11 cellular contexts compared by ENCODE assay signal in genomic region chr7:151225948-151226510, GRCh38. TPM values are rescaled to one million over a fixed set of nuclear protein-coding genes. Genes with fewer than 3 reads are reported as not detected.
DNase-seq lines count a peak whose midpoint lies in the region; ATAC-seq, FAIRE-seq and TF ChIP-seq lines count a peak whose summit lies in the region.
"Had no signal": no experiment of that assay in that cellular context is flagged by ENCODE, and none has a peak within 500 bp of the region (broad histone marks: within the 10 kb centered on the region; RNA-seq: fewer than 3 reads in every experiment).

No MANE protein-coding gene starts in this region.

- no peak for FAIRE-seq in HepG2 (lab: Jason Lieb, UNC)

- H3K27ac Mint-ChIP-seq in activated T-cell treated with anti-CD3 and anti-CD28 coated beads, Interleukin-2, amount 50 U/mL, for 72 hours, result peak overlapping the region; percentile 97
- peak overlapping the region; percentile 99 for H3K27ac Mint-ChIP-seq in activated naive CD8-positive, alpha-beta T cell

- peak overlapping the region; percentile 71; the same call in 1 of the 2 replicates for H3K9ac ChIP-seq in HepG2 (ENCODE audit: insufficient read depth, low read depth, low read length)

- H2AFZ ChIP-seq in HepG2 (ENCODE audit: low read length), result no peak overlapping the region

- intact Hi-C loops in HepG2 (cut with micrococcal nuclease; ENCODE audit: unreplicated experiment), result no loop called here
- intact Hi-C loops in tibial artery (cut with DNase I; ENCODE audit: low total_unique reads), result no loop called here

- POLR2A ChIA-PET in HepG2 (lab: Yijun Ruan, JAX), result no interaction called here

- no peak overlapping the region for H3K27ac ChIP-seq in HepG2 (ENCODE audit: extremely low read length, insufficient read depth, low read length)
- H3K27ac ChIP-seq in tibial artery, result peak overlapping the region; percentile 73 to 91

- TF ChIP-seq CTCF in HepG2 (CRISPR knock-in tag; IDR thresholded peaks at IDR 0.05), result no peak
- no peak for TF ChIP-seq CTCF in tibial artery (IDR thresholded peaks at IDR 0.05)

- no peak for TF ChIP-seq RAD21 in HepG2 (CRISPR knock-in tag; IDR thresholded peaks at IDR 0.05)

- no TSS peak for BruUV-seq in HepG2 (replicated peaks; lab: Mats Ljungman, UMichigan)

- H3K36me3 Mint-ChIP-seq in activated T-cell treated with anti-CD3 and anti-CD28 coated beads, Interleukin-2, amount 50 U/mL, for 72 hours (ENCODE audit: insufficient read depth in 2 of 2), result peaks cover 13 to 19% of the 10 kb centered on the region in 2 donors
- peaks cover 20% of the 10 kb centered on the region for H3K36me3 Mint-ChIP-seq in activated naive CD8-positive, alpha-beta T cell

- peak overlapping the region; percentile 80 for H3K4me2 ChIP-seq in HepG2 (ENCODE audit: low read depth, low read length)

- H4K20me1 ChIP-seq in HepG2 (ENCODE audit: insufficient read depth, low read length), result no peaks in the 10 kb centered on the region

- H3K36me3 ChIP-seq in HepG2 (replicated peaks in 1 of 2; ENCODE audit: control insufficient read depth in 1 of 2, insufficient read depth in 2 of 2, low read length in 2 of 2) (peaks cover 19 to 35% of the 10 kb centered on the region in 2 experiments; a peak in 4 of 5 replicates), tibial artery (peaks cover 26 to 41% (median 40%) of the 10 kb centered on the region in 3 donors)

- H3K4me3 Mint-ChIP-seq in activated T-cell treated with anti-CD3 and anti-CD28 coated beads, Interleukin-2, amount 50 U/mL, for 72 hours, result peak overlapping the region; percentile 97 to 99
- peak overlapping the region; percentile 100 for H3K4me3 Mint-ChIP-seq in activated naive CD8-positive, alpha-beta T cell

- H3K4me3 ChIP-seq in HepG2 (replicated peaks in 1 of 3; ENCODE audit: insufficient read depth in 1 of 3, low read depth in 2 of 3, low read length in 3 of 3) (peak overlapping the region; percentile 76 to 91 (median 86)), tibial artery (peak overlapping the region; percentile 83 to 89)

- H3K4me1 ChIP-seq in HepG2 (ENCODE audit: insufficient read depth, low read length) (peaks cover 23% of the 10 kb centered on the region), tibial artery (peaks cover 4 to 26% (median 18%) of the 10 kb centered on the region in 4 donors)

- 53% methylated on average over 8 of the region's 8 CpGs for WGBS in HepG2 (ENCODE audit: low lambda C conversion rate)

- TF ChIP-seq POLR2A in HepG2 (IDR thresholded peaks at IDR 0.05; ENCODE audit: insufficient read depth in 1 of 2, low read depth in 2 of 2, low read length in 2 of 2), result no peak

- peaks cover 16% of the 10 kb centered on the region for H3K79me2 ChIP-seq in HepG2 (ENCODE audit: insufficient read depth, low read length)

- no peak for DNase-seq in activated T-cell treated with anti-CD3 and anti-CD28 coated beads, Interleukin-2, amount 50 U/mL, for 72 hours
- no peak for DNase-seq in activated T-cell treated with anti-CD3 and anti-CD28 coated beads, Interleukin-2, amount 50 U/mL, for 1 hour
- DNase-seq in HepG2 (ENCODE audit: low spot score) (no peak), tibial artery (peak in 1 of 2 donors; percentile 55), NCI-H1436 (lab: John Stamatoyannopoulos, UW) (no peak), AG08396 (ENCODE audit: low spot score) (no peak)
- DNase-seq: GF-D8, kidney glomerular epithelial cell, NCI-H524 had no signal

- in situ Hi-C loops in HepG2 (cut with HindIII; ENCODE audit: extremely low pct_ligation_motif_present, low pct_unique_long_range_greater_than_20kb), result no loop called here

- TF ChIP-seq EP300 in HepG2 (IDR thresholded peaks at IDR 0.05; ENCODE audit: low read depth in 2 of 2, low read length in 2 of 2) (no peak), HepG2 (CRISPR knock-in tag; IDR thresholded peaks at IDR 0.05; ENCODE audit: borderline replicate concordance) (no peak)

- no peaks in the 10 kb centered on the region for H3K9me3 Mint-ChIP-seq in activated T-cell treated with anti-CD3 and anti-CD28 coated beads, Interleukin-2, amount 50 U/mL, for 72 hours
- no peaks in the 10 kb centered on the region for H3K9me3 Mint-ChIP-seq in activated naive CD8-positive, alpha-beta T cell (ENCODE audit: low read depth)

- peaks cover 36% of the 10 kb centered on the region for H3K4me1 Mint-ChIP-seq in activated T-cell treated with anti-CD3 and anti-CD28 coated beads, Interleukin-2, amount 50 U/mL, for 72 hours (ENCODE audit: low read depth)
- peaks cover 40% of the 10 kb centered on the region for H3K4me1 Mint-ChIP-seq in activated naive CD8-positive, alpha-beta T cell (ENCODE audit: low read depth)

- H3K27me3 Mint-ChIP-seq in activated T-cell treated with anti-CD3 and anti-CD28 coated beads, Interleukin-2, amount 50 U/mL, for 72 hours (ENCODE audit: low read depth), result no peaks in the 10 kb centered on the region
- H3K27me3 Mint-ChIP-seq in activated naive CD8-positive, alpha-beta T cell, result no peaks in the 10 kb centered on the region

- ATAC-seq in activated T-cell treated with anti-CD3 and anti-CD28 coated beads, Interleukin-2, amount 50 U/mL, for 72 hours (replicated peaks in 1 of 2), result no peak
- no peak for ATAC-seq in HepG2
- ATAC-seq in HG03175 (IDR thresholded peaks at IDR 0.05; ENCODE audit: unreplicated experiment), result no peak

- H3K9me3 ChIP-seq in HepG2 (ENCODE audit: low read length) (no peaks in the 10 kb centered on the region), tibial artery (no peaks in the 10 kb centered on the region)

- H3K27me3 ChIP-seq in HepG2 (ENCODE audit: control insufficient read depth in 1 of 2, insufficient read depth in 2 of 2, low read length in 2 of 2) (no peaks in the 10 kb centered on the region), tibial artery (no peaks in the 10 kb centered on the region)

- CTCF ChIA-PET in HepG2 (lab: Yijun Ruan, JAX; ENCODE audit: low intra/inter-chr PET ratio, low total read pairs), result no interaction called here

RNA-seq across cellular contexts. Expression of gene ABCF2, which starts 1.0 kb away (rescaled TPM):
- 10 to 100 TPM; 29.7 to 31.9 TPM for total RNA-seq in activated T-cell treated with anti-CD3 and anti-CD28 coated beads, Interleukin-2, amount 50 U/mL, for 72 hours
- 42.5 and 43.0 TPM in 2 replicates for total RNA-seq in HepG2 (2016; rRNA removed; fragmentation: Illumina TruSeq; extraction: Trizol)
- 7.5 and 8.4 TPM in 2 replicates for total RNA-seq in HepG2 (2016; cell fraction: cytosol; rRNA removed; fragmentation: Illumina TruSeq; extraction: Trizol; ENCODE audit: low read depth)
- total RNA-seq in HepG2 (2016; cell fraction: insoluble cytoplasmic fraction; rRNA removed; fragmentation: Illumina TruSeq; extraction: Trizol), result 41.2 and 42.3 TPM in 2 replicates
- total RNA-seq in HepG2 (2016; cell fraction: membrane; rRNA removed; fragmentation: Illumina TruSeq; extraction: Trizol), result 21.7 and 24.5 TPM in 2 replicates
- 22.4 and 24.6 TPM in 2 replicates for total RNA-seq in HepG2 (2016; cell fraction: nucleus; rRNA removed; fragmentation: Illumina TruSeq; extraction: Trizol)
- 16.3 and 18.5 TPM in 2 replicates for polyA plus RNA-seq in HepG2 (2011; rRNA removed)
- 19.7 and 19.8 TPM in 2 replicates for polyA plus RNA-seq in HepG2 (2011; cell fraction: cytosol; rRNA removed)
- polyA plus RNA-seq in HepG2 (2011; cell fraction: nucleus; rRNA removed), result 20.0 and 25.1 TPM in 2 replicates
- polyA plus RNA-seq in HepG2 (2012), result 12.8 and 19.4 TPM in 2 replicates
- polyA plus RNA-seq in HepG2 (2016; cell fraction: cytosol; fragmentation: Illumina TruSeq; extraction: Trizol; ENCODE audit: low read depth), result 5.7 and 6.2 TPM in 2 replicates
- polyA plus RNA-seq in HepG2 (2016; cell fraction: insoluble cytoplasmic fraction; fragmentation: Illumina TruSeq; extraction: Trizol; ENCODE audit: low read depth), result 26.4 and 36.5 TPM in 2 replicates
- polyA plus RNA-seq in HepG2 (2016; cell fraction: membrane; fragmentation: Illumina TruSeq; extraction: Trizol; ENCODE audit: low read depth), result 12.8 and 14.1 TPM in 2 replicates
- polyA plus RNA-seq in HepG2 (2016; cell fraction: nucleus; fragmentation: Illumina TruSeq; extraction: Trizol; ENCODE audit: insufficient read depth, low read depth), result 33.8 and 36.4 TPM in 2 replicates
- polyA minus RNA-seq in HepG2 (2011; rRNA and poly(A)+ RNA removed; ENCODE audit: low replicate concordance), result 23.8 and 78.9 TPM in 2 replicates
- polyA minus RNA-seq in HepG2 (2011; cell fraction: cytosol; rRNA and poly(A)+ RNA removed), result 9.2 and 9.3 TPM in 2 replicates
- polyA minus RNA-seq in HepG2 (2011; cell fraction: nucleus; rRNA and poly(A)+ RNA removed), result 13.9 and 19.9 TPM in 2 replicates

RNA-seq across cellular contexts. Expression of gene CHPF2, which starts 6.3 kb away (rescaled TPM):
- total RNA-seq in activated T-cell treated with anti-CD3 and anti-CD28 coated beads, Interleukin-2, amount 50 U/mL, for 72 hours, result 10 to 100 TPM; 30.3 to 42.1 TPM
- total RNA-seq in HepG2 (2016; rRNA removed; fragmentation: Illumina TruSeq; extraction: Trizol), result 10.2 and 21.5 TPM in 2 replicates
- 1.7 and 2.5 TPM in 2 replicates for total RNA-seq in HepG2 (2016; cell fraction: cytosol; rRNA removed; fragmentation: Illumina TruSeq; extraction: Trizol; ENCODE audit: low read depth)
- 9.4 and 21.0 TPM in 2 replicates for total RNA-seq in HepG2 (2016; cell fraction: insoluble cytoplasmic fraction; rRNA removed; fragmentation: Illumina TruSeq; extraction: Trizol)
- 5.8 and 7.3 TPM in 2 replicates for total RNA-seq in HepG2 (2016; cell fraction: membrane; rRNA removed; fragmentation: Illumina TruSeq; extraction: Trizol)
- 26.3 and 31.0 TPM in 2 replicates for total RNA-seq in HepG2 (2016; cell fraction: nucleus; rRNA removed; fragmentation: Illumina TruSeq; extraction: Trizol)
- polyA plus RNA-seq in HepG2 (2011; rRNA removed), result 15.4 and 22.5 TPM in 2 replicates
- 13.1 and 17.3 TPM in 2 replicates for polyA plus RNA-seq in HepG2 (2011; cell fraction: cytosol; rRNA removed)
- polyA plus RNA-seq in HepG2 (2011; cell fraction: nucleus; rRNA removed), result 62.4 and 64.6 TPM in 2 replicates
- polyA plus RNA-seq in HepG2 (2012), result 12.1 and 17.0 TPM in 2 replicates
- 1.1 and 1.3 TPM in 2 replicates for polyA plus RNA-seq in HepG2 (2016; cell fraction: cytosol; fragmentation: Illumina TruSeq; extraction: Trizol; ENCODE audit: low read depth)
- 8.7 and 8.9 TPM in 2 replicates for polyA plus RNA-seq in HepG2 (2016; cell fraction: insoluble cytoplasmic fraction; fragmentation: Illumina TruSeq; extraction: Trizol; ENCODE audit: low read depth)
- 3.0 and 4.1 TPM in 2 replicates for polyA plus RNA-seq in HepG2 (2016; cell fraction: membrane; fragmentation: Illumina TruSeq; extraction: Trizol; ENCODE audit: low read depth)
- polyA plus RNA-seq in HepG2 (2016; cell fraction: nucleus; fragmentation: Illumina TruSeq; extraction: Trizol; ENCODE audit: insufficient read depth, low read depth), result 33.0 and 37.5 TPM in 2 replicates
- polyA minus RNA-seq in HepG2 (2011; rRNA and poly(A)+ RNA removed; ENCODE audit: low replicate concordance), result 28.1 and 43.5 TPM in 2 replicates
- 15.1 and 16.0 TPM in 2 replicates for polyA minus RNA-seq in HepG2 (2011; cell fraction: cytosol; rRNA and poly(A)+ RNA removed)
- polyA minus RNA-seq in HepG2 (2011; cell fraction: nucleus; rRNA and poly(A)+ RNA removed), result 30.7 and 33.6 TPM in 2 replicates

RNA-seq across cellular contexts. Expression of gene H2BK1, which starts 15.7 kb away (rescaled TPM):
- total RNA-seq in activated T-cell treated with anti-CD3 and anti-CD28 coated beads, Interleukin-2, amount 50 U/mL, for 72 hours, result 1 to 10 TPM; 3.4 to 4.4 TPM
- not detected in 2 replicates for total RNA-seq in HepG2 (2016; rRNA removed; fragmentation: Illumina TruSeq; extraction: Trizol)
- total RNA-seq in HepG2 (2016; cell fraction: cytosol; rRNA removed; fragmentation: Illumina TruSeq; extraction: Trizol; ENCODE audit: low read depth), result not detected in 2 replicates
- total RNA-seq in HepG2 (2016; cell fraction: insoluble cytoplasmic fraction; rRNA removed; fragmentation: Illumina TruSeq; extraction: Trizol), result not detected in 2 replicates
- total RNA-seq in HepG2 (2016; cell fraction: membrane; rRNA removed; fragmentation: Illumina TruSeq; extraction: Trizol), result not detected in 2 replicates
- total RNA-seq in HepG2 (2016; cell fraction: nucleus; rRNA removed; fragmentation: Illumina TruSeq; extraction: Trizol), result not detected in 2 replicates
- not detected in 2 replicates for polyA plus RNA-seq in HepG2 (2011; rRNA removed)
- not detected in 2 replicates for polyA plus RNA-seq in HepG2 (2011; cell fraction: cytosol; rRNA removed)
- polyA plus RNA-seq in HepG2 (2011; cell fraction: nucleus; rRNA removed), result not detected in 2 replicates
- not detected in 2 replicates for polyA plus RNA-seq in HepG2 (2012)
- polyA plus RNA-seq in HepG2 (2016; cell fraction: cytosol; fragmentation: Illumina TruSeq; extraction: Trizol; ENCODE audit: low read depth), result not detected in 2 replicates
- polyA plus RNA-seq in HepG2 (2016; cell fraction: insoluble cytoplasmic fraction; fragmentation: Illumina TruSeq; extraction: Trizol; ENCODE audit: low read depth), result not detected in 2 replicates
- not detected in 2 replicates for polyA plus RNA-seq in HepG2 (2016; cell fraction: membrane; fragmentation: Illumina TruSeq; extraction: Trizol; ENCODE audit: low read depth)
- not detected in 2 replicates for polyA plus RNA-seq in HepG2 (2016; cell fraction: nucleus; fragmentation: Illumina TruSeq; extraction: Trizol; ENCODE audit: insufficient read depth, low read depth)
- polyA minus RNA-seq in HepG2 (2011; rRNA and poly(A)+ RNA removed; ENCODE audit: low replicate concordance), result not detected in 2 replicates
- not detected in 2 replicates for polyA minus RNA-seq in HepG2 (2011; cell fraction: cytosol; rRNA and poly(A)+ RNA removed)
- 1.4 and 1.7 TPM in 2 replicates for polyA minus RNA-seq in HepG2 (2011; cell fraction: nucleus; rRNA and poly(A)+ RNA removed)

RNA-seq across cellular contexts. Expression of gene SMARCD3, which starts 22.5 kb away (rescaled TPM):
- total RNA-seq in activated T-cell treated with anti-CD3 and anti-CD28 coated beads, Interleukin-2, amount 50 U/mL, for 72 hours, result 1 to 10 TPM; 6.5 to 8.2 TPM
- total RNA-seq in HepG2 (2016; rRNA removed; fragmentation: Illumina TruSeq; extraction: Trizol), result 0.53 and 0.62 TPM in 2 replicates
- 0.79 and 1.2 TPM in 2 replicates for total RNA-seq in HepG2 (2016; cell fraction: cytosol; rRNA removed; fragmentation: Illumina TruSeq; extraction: Trizol; ENCODE audit: low read depth)
- total RNA-seq in HepG2 (2016; cell fraction: insoluble cytoplasmic fraction; rRNA removed; fragmentation: Illumina TruSeq; extraction: Trizol), result 0.24 and 0.84 TPM in 2 replicates
- 0.86 and 1.2 TPM in 2 replicates for total RNA-seq in HepG2 (2016; cell fraction: membrane; rRNA removed; fragmentation: Illumina TruSeq; extraction: Trizol)
- total RNA-seq in HepG2 (2016; cell fraction: nucleus; rRNA removed; fragmentation: Illumina TruSeq; extraction: Trizol), result 0.62 and 1.0 TPM in 2 replicates
- 0.20 and 0.44 TPM in 2 replicates for polyA plus RNA-seq in HepG2 (2011; rRNA removed)
- 0.08 and 0.09 TPM in 2 replicates for polyA plus RNA-seq in HepG2 (2011; cell fraction: cytosol; rRNA removed)
- polyA plus RNA-seq in HepG2 (2011; cell fraction: nucleus; rRNA removed), result 1.7 and 2.4 TPM in 2 replicates
- 3.8 and 4.0 TPM in 2 replicates for polyA plus RNA-seq in HepG2 (2012)
- 0.55 and 0.76 TPM in 2 replicates for polyA plus RNA-seq in HepG2 (2016; cell fraction: cytosol; fragmentation: Illumina TruSeq; extraction: Trizol; ENCODE audit: low read depth)
- 0.35 and 0.52 TPM in 2 replicates for polyA plus RNA-seq in HepG2 (2016; cell fraction: insoluble cytoplasmic fraction; fragmentation: Illumina TruSeq; extraction: Trizol; ENCODE audit: low read depth)
- polyA plus RNA-seq in HepG2 (2016; cell fraction: membrane; fragmentation: Illumina TruSeq; extraction: Trizol; ENCODE audit: low read depth), result 0.62 and 0.80 TPM in 2 replicates
- 2.7 and 3.3 TPM in 2 replicates for polyA plus RNA-seq in HepG2 (2016; cell fraction: nucleus; fragmentation: Illumina TruSeq; extraction: Trizol; ENCODE audit: insufficient read depth, low read depth)
- polyA minus RNA-seq in HepG2 (2011; rRNA and poly(A)+ RNA removed; ENCODE audit: low replicate concordance), result 0.38 and 3.6 TPM in 2 replicates
- polyA minus RNA-seq in HepG2 (2011; cell fraction: cytosol; rRNA and poly(A)+ RNA removed), result 1.1 TPM in 1 of 2 replicates, not detected in the other
- 0.25 and 0.64 TPM in 2 replicates for polyA minus RNA-seq in HepG2 (2011; cell fraction: nucleus; rRNA and poly(A)+ RNA removed)

RNA-seq across cellular contexts. Expression of gene ASB10, which starts 39.0 kb away (rescaled TPM):
- total RNA-seq in activated T-cell treated with anti-CD3 and anti-CD28 coated beads, Interleukin-2, amount 50 U/mL, for 72 hours, result not detected
- total RNA-seq in HepG2 (2016; rRNA removed; fragmentation: Illumina TruSeq; extraction: Trizol), result not detected in 2 replicates
- total RNA-seq in HepG2 (2016; cell fraction: cytosol; rRNA removed; fragmentation: Illumina TruSeq; extraction: Trizol; ENCODE audit: low read depth), result not detected in 2 replicates
- total RNA-seq in HepG2 (2016; cell fraction: insoluble cytoplasmic fraction; rRNA removed; fragmentation: Illumina TruSeq; extraction: Trizol), result not detected in 2 replicates
- not detected in 2 replicates for total RNA-seq in HepG2 (2016; cell fraction: membrane; rRNA removed; fragmentation: Illumina TruSeq; extraction: Trizol)
- total RNA-seq in HepG2 (2016; cell fraction: nucleus; rRNA removed; fragmentation: Illumina TruSeq; extraction: Trizol), result not detected in 2 replicates
- not detected in 2 replicates for polyA plus RNA-seq in HepG2 (2011; rRNA removed)
- polyA plus RNA-seq in HepG2 (2011; cell fraction: cytosol; rRNA removed), result not detected in 2 replicates
- polyA plus RNA-seq in HepG2 (2011; cell fraction: nucleus; rRNA removed), result not detected in 2 replicates
- polyA plus RNA-seq in HepG2 (2012), result not detected in 2 replicates
- not detected in 2 replicates for polyA plus RNA-seq in HepG2 (2016; cell fraction: cytosol; fragmentation: Illumina TruSeq; extraction: Trizol; ENCODE audit: low read depth)
- polyA plus RNA-seq in HepG2 (2016; cell fraction: insoluble cytoplasmic fraction; fragmentation: Illumina TruSeq; extraction: Trizol; ENCODE audit: low read depth), result not detected in 2 replicates
- polyA plus RNA-seq in HepG2 (2016; cell fraction: membrane; fragmentation: Illumina TruSeq; extraction: Trizol; ENCODE audit: low read depth), result not detected in 2 replicates
- polyA plus RNA-seq in HepG2 (2016; cell fraction: nucleus; fragmentation: Illumina TruSeq; extraction: Trizol; ENCODE audit: insufficient read depth, low read depth), result not detected in 2 replicates
- polyA minus RNA-seq in HepG2 (2011; rRNA and poly(A)+ RNA removed; ENCODE audit: low replicate concordance), result not detected in 2 replicates
- not detected in 2 replicates for polyA minus RNA-seq in HepG2 (2011; cell fraction: cytosol; rRNA and poly(A)+ RNA removed)
- not detected in 2 replicates for polyA minus RNA-seq in HepG2 (2011; cell fraction: nucleus; rRNA and poly(A)+ RNA removed)
